ENCODE assay signal across 15 cellular contexts in the genomic region with DNA sequence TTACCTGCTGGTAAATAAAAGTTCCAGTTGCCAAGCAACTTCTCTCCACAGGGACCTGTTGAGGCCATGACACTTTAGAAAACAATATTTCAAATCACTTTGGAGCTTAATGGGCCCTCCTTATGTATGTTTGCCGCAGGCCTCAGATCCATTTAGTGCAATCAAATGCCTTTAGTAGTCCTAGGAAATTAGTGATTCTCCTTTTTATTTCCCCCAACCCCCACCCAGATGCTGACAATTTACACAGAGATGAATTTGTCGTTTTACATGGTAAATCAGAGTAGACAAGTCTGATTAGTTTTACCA.
DNase-seq lines count a peak whose midpoint lies in the region; ATAC-seq and TF ChIP-seq lines count a peak whose summit lies in the region.
"Had no signal": no experiment of that assay in that cellular context is flagged by ENCODE, and none has a peak within 500 bp of the region (broad histone marks: within the 10 kb centered on the region; RNA-seq: fewer than 3 reads in every experiment).

No MANE protein-coding gene starts in this region.

- WGBS in stomach, 5 donors, result 44 to 61% (median 48%) methylated on average over 2 of the region's 2 CpGs
- 79% methylated on average over 2 of the region's 2 CpGs for WGBS in transverse colon (ENCODE audit: low coverage in 1 of 2), 2 donors

- POLR2A ChIA-PET in activated CD4-positive, alpha-beta T cell treated with anti-CD3 and anti-CD28 coated beads for 36 hours (lab: Charles Lee), result no interaction called here

- H3K4me3 ChIP-seq in stomach (no peak overlapping the region), transverse colon (no peak overlapping the region)
- H3K4me3 ChIP-seq: mucosa of descending colon, thyroid gland had no signal

- TF ChIP-seq CTCF in chondrocyte (IDR thresholded peaks at IDR 0.05) (no peak), stomach (IDR thresholded peaks at IDR 0.05) (no peak), transverse colon (IDR thresholded peaks at IDR 0.05) (no peak)

- CTCF ChIA-PET in activated CD4-positive, alpha-beta T cell treated with anti-CD3 and anti-CD28 coated beads for 36 hours (lab: Charles Lee), result interaction anchor here (0.8 to 8.1 kb wide), 7 partner anchors 11 to 630 kb away, joined by 3 to 180 read pairs (median 4); no protein-coding TSS in a partner anchor

- no peaks in the 10 kb centered on the region for H3K36me3 ChIP-seq in stomach
- H3K36me3 ChIP-seq in transverse colon, result no peaks in the 10 kb centered on the region
- H3K36me3 ChIP-seq: thyroid gland had no signal

- no peak for ATAC-seq in activated CD4-positive, alpha-beta T cell treated with anti-CD3 and anti-CD28 coated beads for 36 hours
- ATAC-seq: activated CD8-positive, alpha-beta T cell treated with anti-CD3 and anti-CD28 coated beads, Interleukin-2, amount 10 ng/mL, durations not matched to agents 7 days and 5 days; mucosa of descending colon; T-helper 17 cell had no signal

- in situ Hi-C loops in transverse colon (cut with MboI; ENCODE audit: low pct_ligation_motif_present in 1 of 4, low pct_unique_long_range_greater_than_20kb in 1 of 4, low sequenced_read_pairs in 3 of 4), result loop anchor here in 1 of 4 donors (5.0 kb wide), 1 partner anchor 142 kb away; no protein-coding TSS in a partner anchor

- H3K27me3 ChIP-seq in stomach (no peaks in the 10 kb centered on the region), transverse colon (no peaks in the 10 kb centered on the region)
- H3K27me3 ChIP-seq: thyroid gland had no signal

- peaks cover 5% of the 10 kb centered on the region for H3K36me3 Mint-ChIP-seq in chondrocyte (ENCODE audit: low read depth)
- H3K36me3 Mint-ChIP-seq in activated CD4-positive, alpha-beta T cell treated with anti-CD3 and anti-CD28 coated beads for 36 hours (ENCODE audit: low read depth), result no peaks in the 10 kb centered on the region

- H3K9me3 ChIP-seq in stomach (no peaks in the 10 kb centered on the region), transverse colon (no peaks in the 10 kb centered on the region)
- H3K9me3 ChIP-seq: mucosa of descending colon, thyroid gland had no signal

- DNase-seq in NCI-H2196 (lab: John Stamatoyannopoulos, UW; ENCODE audit: unreplicated experiment) (peak; percentile 13), NCI-H2196 treated with DMSO at 0.1 percent for 48 hours (lab: John Stamatoyannopoulos, UW; ENCODE audit: unreplicated experiment) (no peak), NCI-H1930 (lab: John Stamatoyannopoulos, UW) (peak; percentile 74 to 85), chondrocyte (ENCODE audit: low spot score) (no peak), stomach (no peak), T-helper 2 cell (no peak), transverse colon (no peak)
- no peak for DNase-seq in activated CD4-positive, alpha-beta T cell treated with anti-CD3 and anti-CD28 coated beads for 36 hours
- DNase-seq: activated CD8-positive, alpha-beta T cell treated with anti-CD3 and anti-CD28 coated beads, Interleukin-2, amount 10 ng/mL, durations not matched to agents 7 days and 5 days; activated naive CD4-positive, alpha-beta T cell treated with anti-CD3 and anti-CD28 coated beads for 36 hours; cerebellar nuclear complex; DND-41; mucosa of descending colon; T-helper 17 cell; thyroid gland had no signal

- TF ChIP-seq POLR2A in stomach (IDR thresholded peaks at IDR 0.05), result no peak
- TF ChIP-seq POLR2A in transverse colon (IDR thresholded peaks at IDR 0.05), result no peak

- H3K27me3 Mint-ChIP-seq in chondrocyte (ENCODE audit: low read depth), result no peaks in the 10 kb centered on the region
- H3K27me3 Mint-ChIP-seq in activated CD4-positive, alpha-beta T cell treated with anti-CD3 and anti-CD28 coated beads for 36 hours, result no peaks in the 10 kb centered on the region

- peak overlapping the region; percentile 72 for H3K27ac Mint-ChIP-seq in chondrocyte (ENCODE audit: unreplicated experiment)
- no peak overlapping the region for H3K27ac Mint-ChIP-seq in activated CD4-positive, alpha-beta T cell treated with anti-CD3 and anti-CD28 coated beads for 36 hours
- H3K27ac Mint-ChIP-seq: activated CD8-positive, alpha-beta T cell treated with anti-CD3 and anti-CD28 coated beads, Interleukin-2, amount 10 ng/mL, durations not matched to agents 7 days and 5 days; activated naive CD4-positive, alpha-beta T cell treated with anti-CD3 and anti-CD28 coated beads for 36 hours; T-helper 17 cell had no signal

- H3K4me1 ChIP-seq in stomach (peaks cover 6 to 80% (median 41%) of the 10 kb centered on the region in 4 donors), transverse colon (peaks cover 0 to 56% (median 9%) of the 10 kb centered on the region in 4 donors)

- H3K4me3 Mint-ChIP-seq in chondrocyte (ENCODE audit: unreplicated experiment), result no peak overlapping the region
- no peak overlapping the region for H3K4me3 Mint-ChIP-seq in activated CD4-positive, alpha-beta T cell treated with anti-CD3 and anti-CD28 coated beads for 36 hours
- H3K4me3 Mint-ChIP-seq: activated CD8-positive, alpha-beta T cell treated with anti-CD3 and anti-CD28 coated beads, Interleukin-2, amount 10 ng/mL, durations not matched to agents 7 days and 5 days; activated naive CD4-positive, alpha-beta T cell treated with anti-CD3 and anti-CD28 coated beads for 36 hours; T-helper 17 cell had no signal

- H3K4me1 Mint-ChIP-seq in chondrocyte (ENCODE audit: low read depth), result peaks cover 71% of the 10 kb centered on the region
- no peaks in the 10 kb centered on the region for H3K4me1 Mint-ChIP-seq in activated CD4-positive, alpha-beta T cell treated with anti-CD3 and anti-CD28 coated beads for 36 hours
- H3K4me1 Mint-ChIP-seq: T-helper 17 cell had no signal

- H3K27ac ChIP-seq in stomach (peak overlapping the region in 3 of 5 donors; percentile 34 to 47 (median 42)), transverse colon (peak overlapping the region in 1 of 4 donors; percentile 6)
- H3K27ac ChIP-seq: thyroid gland had no signal

- intact Hi-C loops in stomach (cut with DNase I; ENCODE audit: low total_unique reads), result loop anchor here (10.0 kb wide), 1 partner anchor 74 kb away; no protein-coding TSS in a partner anchor
- intact Hi-C loops in transverse colon (cut with DNase I; ENCODE audit: low total_unique reads), result loop anchor here (10.0 kb wide), 1 partner anchor 84 kb away; a partner anchor contains a TSS
- intact Hi-C loops in activated CD4-positive, alpha-beta T cell treated with anti-CD3 and anti-CD28 coated beads for 36 hours (cut with DNase I, micrococcal nuclease), result no loop called here

- TF ChIP-seq EP300 in stomach (IDR thresholded peaks at IDR 0.05) (no peak), transverse colon (IDR thresholded peaks at IDR 0.05; ENCODE audit: low read depth) (no peak)

- H3K9me3 Mint-ChIP-seq in chondrocyte (ENCODE audit: low read depth), result no peaks in the 10 kb centered on the region
- no peaks in the 10 kb centered on the region for H3K9me3 Mint-ChIP-seq in activated CD4-positive, alpha-beta T cell treated with anti-CD3 and anti-CD28 coated beads for 36 hours (ENCODE audit: low read depth)
- H3K9me3 Mint-ChIP-seq: activated naive CD4-positive, alpha-beta T cell treated with anti-CD3 and anti-CD28 coated beads for 36 hours had no signal

Comparison
In these comparisons a context has a peak if more than half of its experiments do, and no peak if none do; other contexts are left out.
1. DNase-seq: peak in NCI-H2196 (single experiment) and NCI-H1930 (2 of 2); none in NCI-H2196 treated with DMSO at 0.1 percent for 48 hours (single experiment), chondrocyte (single experiment), stomach (single experiment), T-helper 2 cell (0 of 5), transverse colon (single experiment) and activated CD4-positive, alpha-beta T cell treated with anti-CD3 and anti-CD28 coated beads for 36 hours (single experiment).
2. intact Hi-C loops: an anchor here in stomach (10.0 kb wide) and transverse colon (10.0 kb wide); none called in activated CD4-positive, alpha-beta T cell treated with anti-CD3 and anti-CD28 coated beads for 36 hours.